9 cellular contexts compared by ENCODE assay signal in genomic region chr15:76185716-76186115, GRCh38.
A peak's percentile ranks its signal among the peaks of the same experiment; 100 is the strongest.
DNase-seq lines count a peak whose midpoint lies in the region; ATAC-seq, FAIRE-seq and TF ChIP-seq lines count a peak whose summit lies in the region.
"Had no signal": no experiment of that assay in that cellular context is flagged by ENCODE, and none has a peak within 500 bp of the region (broad histone marks: within the 10 kb centered on the region; RNA-seq: fewer than 3 reads in every experiment).

No MANE protein-coding gene starts in this region.

- H3K36me3 ChIP-seq in SJSA1 = no peaks in the 10 kb centered on the region
- H3K36me3 ChIP-seq in effector memory CD4-positive, alpha-beta T cell (ENCODE audit: control insufficient read depth, insufficient read depth, low read length) = no peaks in the 10 kb centered on the region

- H3K27me3 Mint-ChIP-seq in type B pancreatic cell = peaks cover 15% of the 10 kb centered on the region

- H3K9me3 ChIP-seq in SJSA1 (replicated peaks) = no peaks in the 10 kb centered on the region
- no peaks in the 10 kb centered on the region for H3K9me3 ChIP-seq in effector memory CD4-positive, alpha-beta T cell (ENCODE audit: control insufficient read depth, low read length)

- H3K27me3 ChIP-seq in SJSA1 (replicated peaks) = no peaks in the 10 kb centered on the region
- H3K27me3 ChIP-seq in foreskin keratinocyte = peaks cover 20% of the 10 kb centered on the region
- peaks cover 4% of the 10 kb centered on the region for H3K27me3 ChIP-seq in effector memory CD4-positive, alpha-beta T cell (replicated peaks; ENCODE audit: control insufficient read depth, insufficient read depth, low read length, poor library complexity, severe bottlenecking)

- peak; percentile 69 for TF ChIP-seq CTCF in foreskin keratinocyte (conservative IDR thresholded peaks at IDR 0.05)
- peak; percentile 67 for TF ChIP-seq CTCF in type B pancreatic cell (conservative IDR thresholded peaks at IDR 0.05)

- H3K27ac Mint-ChIP-seq in type B pancreatic cell = no peak overlapping the region

- H3K4me3 ChIP-seq in SJSA1 = no peak overlapping the region
- no peak overlapping the region for H3K4me3 ChIP-seq in effector memory CD4-positive, alpha-beta T cell (ENCODE audit: insufficient read depth, low read depth, low read length, poor library complexity, severe bottlenecking)

- H3K4me1 ChIP-seq in SJSA1 (replicated peaks) = peaks cover 11% of the 10 kb centered on the region
- peaks cover 7% of the 10 kb centered on the region for H3K4me1 ChIP-seq in foreskin keratinocyte
- peaks cover 4% of the 10 kb centered on the region for H3K4me1 ChIP-seq in effector memory CD4-positive, alpha-beta T cell (ENCODE audit: control insufficient read depth, insufficient read depth, low read length, poor library complexity, severe bottlenecking)

- DNase-seq in NCI-H2171 treated with DMSO at 0.1 percent for 48 hours (lab: John Stamatoyannopoulos, UW) (peak; percentile 17), NCI-H2171 (lab: John Stamatoyannopoulos, UW) (no peak), HTR-8/SVneo (ENCODE audit: insufficient read length, low spot score) (peak; percentile 57), SJSA1 (ENCODE audit: low read depth in 1 of 2, low spot score in 2 of 2) (peak; percentile 49 to 59), foreskin keratinocyte (peak; percentile 43 to 74), type B pancreatic cell (ENCODE audit: extremely low spot score, unreplicated experiment) (no peak), amygdala (lab: John Stamatoyannopoulos, UW) (no peak)
- DNase-seq in effector memory CD4-positive, alpha-beta T cell = no peak

- H3K27ac ChIP-seq in SJSA1 (0 out of 2 replicates have a peak overlapping the region, but pooled peaks have one; percentile 37), foreskin keratinocyte (no peak overlapping the region)
- no peak overlapping the region for H3K27ac ChIP-seq in effector memory CD4-positive, alpha-beta T cell (ENCODE audit: insufficient read depth, low read length, poor library complexity, severe bottlenecking)

- FAIRE-seq in HTR-8/SVneo (lab: Jason Lieb, UNC) = no peak
- FAIRE-seq: G401.6 had no signal

- H3K4me3 Mint-ChIP-seq in type B pancreatic cell = no peak overlapping the region

- peaks cover 3% of the 10 kb centered on the region for H3K9me3 Mint-ChIP-seq in type B pancreatic cell

- peak; percentile 73 for ATAC-seq in foreskin keratinocyte

- peaks cover 4% of the 10 kb centered on the region for H3K36me3 Mint-ChIP-seq in type B pancreatic cell

- H3K4me1 Mint-ChIP-seq in type B pancreatic cell (ENCODE audit: unreplicated experiment) = peaks cover 16% of the 10 kb centered on the region

Comparison
In these comparisons a context has a peak if more than half of its experiments do, and no peak if none do; other contexts are left out.
1. DNase-seq: peak in NCI-H2171 treated with DMSO at 0.1 percent for 48 hours (single experiment), HTR-8/SVneo (single experiment), SJSA1 (2 of 2) and foreskin keratinocyte (2 of 2); none in NCI-H2171 (single experiment), type B pancreatic cell (single experiment), amygdala (0 of 56) and effector memory CD4-positive, alpha-beta T cell (0 of 3).